In genomic region chrX:30794497-30794896, GRCh38 we compare ENCODE assay signal across 30 cellular contexts.
"Had no signal": no experiment of that assay in that cellular context is flagged by ENCODE, and none has a peak within 500 bp of the region (broad histone marks: within the 10 kb centered on the region; RNA-seq: fewer than 3 reads in every experiment).

No MANE protein-coding gene starts in this region.

- H3K36me3 ChIP-seq: brain microvascular endothelial cell, colonic mucosa, WERI-Rb-1 had no signal

- H3K4me3 Mint-ChIP-seq: activated B cell treated with CpG ODN at 0.5 μM for 24 hours; activated CD8-positive, alpha-beta T cell treated with anti-CD3 and anti-CD28 coated beads for 36 hours; activated naive CD8-positive, alpha-beta T cell; activated T-cell treated with anti-CD3 and anti-CD28 coated beads, Interleukin-2, amount 50 U/mL, for 4 hours; activated T-helper 17 cell treated with anti-CD3 and anti-CD28 coated beads, Interleukin-2, amount 50 U/mL, for 72 hours; T-helper 17 cell; T-helper 2 cell treated with Interferon-gamma antibody and Interleukin-4, amounts not matched to agents 5 μg/mL and 100 μg/mL, for 36 hours had no signal

- H3K9me3 ChIP-seq: colonic mucosa had no signal

- H3K4me1 Mint-ChIP-seq: activated B cell treated with CpG ODN at 0.5 μM for 24 hours; activated T-helper 17 cell treated with anti-CD3 and anti-CD28 coated beads, Interleukin-2, amount 50 U/mL, for 72 hours; T-helper 17 cell had no signal

- DNase-seq: activated B cell treated with CpG ODN at 0.5 μM for 24 hours; activated CD4-positive, alpha-beta T cell treated with anti-CD3 and anti-CD28 coated beads for 48 hours; activated CD4-positive, alpha-beta T cell treated with anti-CD3 and anti-CD28 coated beads, Interleukin-2, amount 50 U/mL, for 1 hour; activated CD4-positive, alpha-beta T cell treated with anti-CD3 and anti-CD28 coated beads, Interleukin-2, amount 50 U/mL, for 48 hours; activated CD8-positive, alpha-beta memory T cell treated with anti-CD3 and anti-CD28 coated beads for 24 hours; activated CD8-positive, alpha-beta T cell treated with anti-CD3 and anti-CD28 coated beads for 36 hours; activated effector memory CD4-positive, alpha-beta T cell treated with Interleukin-2 at 50 U/mL for 16 hours; activated gamma-delta T cell treated with Interleukin-2 at 50 U/mL for 16 hours; activated naive CD4-positive, alpha-beta T cell treated with anti-CD3 and anti-CD28 coated beads, Interleukin-2, amount 50 U/mL, for 16 hours; activated naive CD4-positive, alpha-beta T cell treated with Interleukin-2 at 50 U/mL for 16 hours; activated T-cell treated with anti-CD3 and anti-CD28 coated beads, Interleukin-2, amount 50 U/mL, for 4 hours; amniotic stem cell; anterior cingulate cortex; brain microvascular endothelial cell; central memory CD4-positive, alpha-beta T cell; cerebellar nuclear complex; colonic mucosa; effector CD8-positive, alpha-beta T cell; foreskin fibroblast; T-helper 1 cell; T-helper 17 cell; T1000; WERI-Rb-1 had no signal

- H3K27me3 Mint-ChIP-seq: activated B cell treated with CpG ODN at 0.5 μM for 24 hours; activated CD8-positive, alpha-beta T cell treated with anti-CD3 and anti-CD28 coated beads for 36 hours; activated naive CD8-positive, alpha-beta T cell; activated T-helper 17 cell treated with anti-CD3 and anti-CD28 coated beads, Interleukin-2, amount 50 U/mL, for 72 hours; T-helper 17 cell had no signal

- H3K27me3 ChIP-seq: brain microvascular endothelial cell, colonic mucosa had no signal

- H3K4me3 ChIP-seq: colonic mucosa had no signal

- H3K9me3 Mint-ChIP-seq: activated CD8-positive, alpha-beta T cell treated with anti-CD3 and anti-CD28 coated beads for 36 hours; activated T-cell treated with anti-CD3 and anti-CD28 coated beads, Interleukin-2, amount 50 U/mL, for 4 hours; activated T-helper 17 cell treated with anti-CD3 and anti-CD28 coated beads, Interleukin-2, amount 50 U/mL, for 72 hours had no signal

- H3K27ac Mint-ChIP-seq: activated B cell treated with CpG ODN at 0.5 μM for 24 hours; activated CD8-positive, alpha-beta T cell treated with anti-CD3 and anti-CD28 coated beads for 36 hours; activated naive CD8-positive, alpha-beta T cell; activated T-helper 17 cell treated with anti-CD3 and anti-CD28 coated beads, Interleukin-2, amount 50 U/mL, for 72 hours; T-helper 17 cell; T-helper 2 cell treated with Interferon-gamma antibody and Interleukin-4, amounts not matched to agents 5 μg/mL and 100 μg/mL, for 36 hours had no signal

- H3K27ac ChIP-seq: brain microvascular endothelial cell, colonic mucosa, WERI-Rb-1 had no signal

- FAIRE-seq: astrocyte, frontal cortex had no signal

- ATAC-seq: activated CD4-positive, CD25-positive, alpha-beta regulatory T cell treated with anti-CD3 and anti-CD28 coated beads, Interleukin-2, amount 50 U/mL, for 24 hours; activated CD8-positive, alpha-beta T cell treated with anti-CD3 and anti-CD28 coated beads for 36 hours; activated T-cell treated with anti-CD3 and anti-CD28 coated beads, Interleukin-2, amount 50 U/mL, for 4 hours; activated T-helper 17 cell treated with anti-CD3 and anti-CD28 coated beads, Interleukin-2, amount 50 U/mL, for 72 hours; esophagus mucosa; T-helper 17 cell had no signal

- H3K4me1 ChIP-seq: colonic mucosa had no signal

- H3K36me3 Mint-ChIP-seq: activated naive CD8-positive, alpha-beta T cell had no signal
